Comparison of ENCODE assay signal across 8 cellular contexts in genomic region chr12:57487597-57488396, GRCh38. TPM values are rescaled to one million over a fixed set of nuclear protein-coding genes. Genes with fewer than 3 reads are reported as not detected.
DNase-seq lines count a peak whose midpoint lies in the region; ATAC-seq and TF ChIP-seq lines count a peak whose summit lies in the region.

Gene MARS1 (plus strand): TSS chr12:57488068. CDS start chr12:57488091, 23 bp downstream.

- peak; percentile 97 for ATAC-seq in GM21723 (IDR thresholded peaks at IDR 0.05; ENCODE audit: unreplicated experiment)

- peak; percentile 82 for DNase-seq in DMS79 treated with DMSO at 0.1 percent for 48 hours (lab: John Stamatoyannopoulos, UW)
- DNase-seq in KG1 (lab: John Stamatoyannopoulos, UW), result peak; percentile 70
- DNase-seq in activated T-cell treated with anti-CD3 and anti-CD28 coated beads, Interleukin-2, amount 50 U/mL, for 24 hours, result peak; percentile 92
- DNase-seq in stimulated activated CD8-positive, alpha-beta memory T cell treated with anti-CD3 and anti-CD28 coated beads, Interleukin-7, amount 100 ng/mL, for 1 hour (ENCODE audit: low read depth in 2 of 2), result peak; percentile 79 to 85

- H3K36me3 ChIP-seq in esophagus (ENCODE audit: control insufficient read depth in 2 of 2, insufficient read depth in 2 of 2, low read length in 1 of 2), result peaks cover 5 to 10% of the 10 kb centered on the region in 2 donors
- H3K36me3 ChIP-seq in mucosa of stomach (ENCODE audit: control insufficient read depth, insufficient read depth, low read length), result peaks cover 6% of the 10 kb centered on the region

- H3K4me1 ChIP-seq in esophagus (ENCODE audit: control insufficient read depth in 2 of 2, insufficient read depth in 2 of 2, low read length in 1 of 2) (peaks cover 6 to 8% of the 10 kb centered on the region in 2 donors), mucosa of stomach (ENCODE audit: control insufficient read depth, insufficient read depth, low read length) (peaks cover 8% of the 10 kb centered on the region)

- H3K9me3 ChIP-seq in esophagus (ENCODE audit: control insufficient read depth in 2 of 2, insufficient read depth in 1 of 2, low read depth in 1 of 2, low read length in 1 of 2) (no peaks in the 10 kb centered on the region), mucosa of stomach (ENCODE audit: control insufficient read depth, low read length) (no peaks in the 10 kb centered on the region)

- H3K27ac ChIP-seq in esophagus (ENCODE audit: low read depth in 2 of 2, low read length in 1 of 2), result peak within 1 kb of the TSS; percentile 54 to 72

- peak within 1 kb of the TSS; percentile 89 for H3K4me3 Mint-ChIP-seq in activated T-cell treated with anti-CD3 and anti-CD28 coated beads, Interleukin-2, amount 50 U/mL, for 24 hours

- H3K9me3 Mint-ChIP-seq in activated T-cell treated with anti-CD3 and anti-CD28 coated beads, Interleukin-2, amount 50 U/mL, for 24 hours, result no peaks in the 10 kb centered on the region

- H3K36me3 Mint-ChIP-seq in activated T-cell treated with anti-CD3 and anti-CD28 coated beads, Interleukin-2, amount 50 U/mL, for 24 hours (ENCODE audit: low read depth), result peaks cover 51% of the 10 kb centered on the region

- H3K4me3 ChIP-seq in esophagus (ENCODE audit: low read depth in 1 of 2, low read length in 2 of 2) (peak within 1 kb of the TSS; percentile 72 to 91), mucosa of stomach (ENCODE audit: low read length) (peak within 1 kb of the TSS; percentile 70)

- no peaks in the 10 kb centered on the region for H3K27me3 ChIP-seq in esophagus (ENCODE audit: control insufficient read depth in 1 of 2, insufficient read depth in 2 of 2, low read length in 2 of 2)
- no peaks in the 10 kb centered on the region for H3K27me3 ChIP-seq in mucosa of stomach (ENCODE audit: control insufficient read depth, insufficient read depth, low read length)

- WGBS in esophagus, 2 donors, result 5 to 7% methylated on average over 46 to 47 of the region's 47 CpGs

- H3K27me3 Mint-ChIP-seq in activated T-cell treated with anti-CD3 and anti-CD28 coated beads, Interleukin-2, amount 50 U/mL, for 24 hours, result no peaks in the 10 kb centered on the region

- peak within 1 kb of the TSS; percentile 72 for H3K9ac ChIP-seq in mucosa of stomach (ENCODE audit: low read length)

- peak within 1 kb of the TSS; percentile 94 for H3K27ac Mint-ChIP-seq in activated T-cell treated with anti-CD3 and anti-CD28 coated beads, Interleukin-2, amount 50 U/mL, for 24 hours

- peaks cover 36% of the 10 kb centered on the region for H3K4me1 Mint-ChIP-seq in activated T-cell treated with anti-CD3 and anti-CD28 coated beads, Interleukin-2, amount 50 U/mL, for 24 hours (ENCODE audit: low read depth)

TF ChIP-seq in PFSK-1, 5 proteins besides CTCF, POLR2A, EP300 and RAD21:
- TF ChIP-seq TAF1 (IDR thresholded peaks at IDR 0.05; ENCODE audit: borderline replicate concordance, insufficient read depth, low read length) (peak; percentile 76; the same call in 1 of the 2 replicates), FOXP2 (optimal IDR thresholded peaks at IDR 0.05; ENCODE audit: borderline replicate concordance, extremely low read depth, extremely low read length, insufficient read depth) (peak; percentile 57), POLR2AphosphoS5 (IDR thresholded peaks at IDR 0.05; ENCODE audit: low read depth, low read length) (peak; percentile 91), REST (IDR thresholded peaks at IDR 0.05; ENCODE audit: insufficient read depth in 1 of 2, low read depth in 2 of 2, low read length in 2 of 2) (no peak), SIN3A (IDR thresholded peaks at IDR 0.05; ENCODE audit: borderline replicate concordance, insufficient read depth, low read length) (0 out of 2 replicates have a peak, but pooled peaks have one; percentile 15)
TF ChIP-seq in PFSK-1: peak in this region for 4.

RNA-seq across cellular contexts. Expression of gene MARS1, which starts in this region (rescaled TPM):
- polyA plus RNA-seq in PFSK-1 (2012; ENCODE audit: insufficient read length, low read depth), result 474 TPM
- polyA plus RNA-seq in esophagus, result 100 to 1,000 TPM in 1 of 2 donors, 10 to 100 TPM in 1; 74.4 to 106 TPM

Comparison
In these comparisons a context has a peak if more than half of its experiments do, and no peak if none do; other contexts are left out.
1. Peak in every context shown above with its lines: DNase-seq, ATAC-seq, H3K4me3 ChIP-seq and H3K27ac ChIP-seq.